ENCODE assay signal across 9 cellular contexts in genomic region chr11:577611-577894, GRCh38. TPM values are rescaled to one million over a fixed set of nuclear protein-coding genes. Genes with fewer than 3 reads are reported as not detected.
DNase-seq lines count a peak whose midpoint lies in the region; ATAC-seq, FAIRE-seq and TF ChIP-seq lines count a peak whose summit lies in the region.
"Had no signal": no experiment of that assay in that cellular context is flagged by ENCODE, and none has a peak within 500 bp of the region (broad histone marks: within the 10 kb centered on the region; RNA-seq: fewer than 3 reads in every experiment).

No MANE protein-coding gene starts in this region.

- peak overlapping the region; percentile 97 for H3K4me2 ChIP-seq in keratinocyte (ENCODE audit: control insufficient read depth, extremely low read depth, insufficient read depth, low read depth, low read length)

- no peak for TF ChIP-seq CTCF in keratinocyte (optimal IDR thresholded peaks at IDR 0.05 in 1 of 3, IDR thresholded peaks at IDR 0.05 in 1 of 3, conservative IDR thresholded peaks at IDR 0.05 in 1 of 3; ENCODE audit: extremely low read depth in 1 of 3, insufficient read depth in 2 of 3, low read length in 3 of 3)
- no peak for TF ChIP-seq CTCF in lower leg skin (IDR thresholded peaks at IDR 0.05)

- peak overlapping the region; percentile 83 for H3K27ac ChIP-seq in keratinocyte (ENCODE audit: control insufficient read depth, insufficient read depth, low read length)
- peak overlapping the region; percentile 67 for H3K27ac ChIP-seq in subcutaneous abdominal adipose tissue (ENCODE audit: low read depth, low read length)

- H3K27ac Mint-ChIP-seq in activated CD4-positive, alpha-beta T cell treated with anti-CD3 and anti-CD28 coated beads for 36 hours = peak overlapping the region; percentile 83
- H3K27ac Mint-ChIP-seq in activated naive CD8-positive, alpha-beta T cell treated with anti-CD3 and anti-CD28 coated beads for 36 hours = peak overlapping the region; percentile 86

- H4K20me1 ChIP-seq in keratinocyte (ENCODE audit: control insufficient read depth, extremely low read depth, insufficient read depth, low read length) = peaks cover 46% of the 10 kb centered on the region

- H3K9ac ChIP-seq in keratinocyte (ENCODE audit: control insufficient read depth, extremely low read depth, insufficient read depth, low read length) = peak overlapping the region; percentile 99
- peak overlapping the region; percentile 43 to 100 (median 98) for H3K9ac ChIP-seq in subcutaneous abdominal adipose tissue (ENCODE audit: low read length in 5 of 5)

- ATAC-seq in activated CD4-positive, alpha-beta T cell treated with anti-CD3 and anti-CD28 coated beads for 36 hours = no peak

- WGBS in lower leg skin, 2 donors = 33 to 42% methylated on average over 6 of the region's 6 CpGs

- peaks cover 57% of the 10 kb centered on the region for H3K79me2 ChIP-seq in keratinocyte (ENCODE audit: control insufficient read depth, insufficient read depth, low read length)

- H3K36me3 ChIP-seq in keratinocyte (ENCODE audit: control insufficient read depth in 2 of 2, extremely low read depth in 1 of 2, insufficient read depth in 2 of 2, low read length in 2 of 2) (peaks cover 8 to 15% of the 10 kb centered on the region in 2 experiments), subcutaneous abdominal adipose tissue (ENCODE audit: control insufficient read depth in 5 of 5, insufficient read depth in 5 of 5, low read length in 5 of 5) (peaks cover 0 to 12% (median 7%) of the 10 kb centered on the region in 5 donors)

- DNase-seq in activated CD4-positive, alpha-beta T cell treated with anti-CD3 and anti-CD28 coated beads for 36 hours = peak; percentile 5
- no peak for DNase-seq in activated CD4-positive, alpha-beta T cell treated with anti-CD3 and anti-CD28 coated beads for 4 hours
- no peak for DNase-seq in activated naive CD8-positive, alpha-beta T cell treated with anti-CD3 and anti-CD28 coated beads for 36 hours
- no peak for DNase-seq in keratinocyte (ENCODE audit: low read depth, low spot score)
- no peak for DNase-seq in C1 segment of cervical spinal cord (lab: John Stamatoyannopoulos, UW)
- no peak for DNase-seq in lower leg skin (ENCODE audit: low spot score in 2 of 2)
- no peak for DNase-seq in activated CD8-positive, alpha-beta memory T cell treated with anti-CD3 and anti-CD28 coated beads, Interleukin-2, amount 50 U/mL, for 4 hours
- DNase-seq: activated CD4-positive, alpha-beta T cell treated with anti-CD3 and anti-CD28 coated beads for 1 hour had no signal

- FAIRE-seq in keratinocyte (lab: Jason Lieb, UNC) = no peak

- intact Hi-C loops in activated CD4-positive, alpha-beta T cell treated with anti-CD3 and anti-CD28 coated beads for 36 hours (cut with DNase I, micrococcal nuclease) = loop anchor here (2.0 to 10.0 kb wide), 3 partner anchors 17 to 310 kb away; partner anchors contain the start of genes CEND1 (in 1 of the 2), LMNTD2 (in 1 of the 2), RASSF7 (in 1 of the 2) and SLC25A22 (in 1 of the 2)
- intact Hi-C loops in lower leg skin (cut with DNase I; ENCODE audit: low total_unique reads) = no loop called here

- peaks cover 18% of the 10 kb centered on the region for H3K36me3 Mint-ChIP-seq in activated CD4-positive, alpha-beta T cell treated with anti-CD3 and anti-CD28 coated beads for 36 hours (ENCODE audit: low read depth)
- peaks cover 24% of the 10 kb centered on the region for H3K36me3 Mint-ChIP-seq in activated naive CD8-positive, alpha-beta T cell treated with anti-CD3 and anti-CD28 coated beads for 36 hours

- no peak overlapping the region for H2AFZ ChIP-seq in keratinocyte (ENCODE audit: control insufficient read depth, low read length)

- H3K9me3 ChIP-seq in keratinocyte (ENCODE audit: control insufficient read depth, low read depth, low read length) (no peaks in the 10 kb centered on the region), subcutaneous abdominal adipose tissue (ENCODE audit: control insufficient read depth in 5 of 5, low read length in 5 of 5) (no peaks in the 10 kb centered on the region)

- dilution Hi-C loops in keratinocyte (cut with MboI; ENCODE audit: extremely low pct_ligation_motif_present, low sequenced_read_pairs) = no loop called here

- peaks cover 50% of the 10 kb centered on the region for H3K4me1 Mint-ChIP-seq in activated CD4-positive, alpha-beta T cell treated with anti-CD3 and anti-CD28 coated beads for 36 hours
- peaks cover 48% of the 10 kb centered on the region for H3K4me1 Mint-ChIP-seq in activated naive CD8-positive, alpha-beta T cell treated with anti-CD3 and anti-CD28 coated beads for 36 hours

- CTCF ChIA-PET in activated CD4-positive, alpha-beta T cell treated with anti-CD3 and anti-CD28 coated beads for 36 hours (lab: Charles Lee) = interaction anchor here (0.8 kb wide), 1 partner anchor 348 kb away, joined by 3 read pairs; the partner anchor contains the start of gene AP2A2

- H3K4me1 ChIP-seq in keratinocyte (ENCODE audit: control insufficient read depth, extremely low read depth, insufficient read depth, low read length) = peaks cover 37% of the 10 kb centered on the region
- H3K4me1 ChIP-seq in subcutaneous abdominal adipose tissue (ENCODE audit: control insufficient read depth in 5 of 5, insufficient read depth in 5 of 5, low read length in 5 of 5) = peaks cover 16 to 50% (median 41%) of the 10 kb centered on the region in 5 donors

- POLR2A ChIA-PET in activated CD4-positive, alpha-beta T cell treated with anti-CD3 and anti-CD28 coated beads for 36 hours (lab: Charles Lee) = interaction anchor here (1.5 kb wide), 1 partner anchor 10 kb away, joined by 9 read pairs; no protein-coding TSS in a partner anchor

- TF ChIP-seq POLR2A in lower leg skin (IDR thresholded peaks at IDR 0.05) = no peak

- H3K9me3 Mint-ChIP-seq in activated CD4-positive, alpha-beta T cell treated with anti-CD3 and anti-CD28 coated beads for 36 hours (ENCODE audit: low read depth) = no peaks in the 10 kb centered on the region
- H3K9me3 Mint-ChIP-seq in activated naive CD8-positive, alpha-beta T cell treated with anti-CD3 and anti-CD28 coated beads for 36 hours = no peaks in the 10 kb centered on the region

- peaks cover 8% of the 10 kb centered on the region for H3K9me1 ChIP-seq in keratinocyte (ENCODE audit: control insufficient read depth, extremely low read depth, insufficient read depth, low read length)

- peaks cover 10% of the 10 kb centered on the region for H3K27me3 Mint-ChIP-seq in activated CD4-positive, alpha-beta T cell treated with anti-CD3 and anti-CD28 coated beads for 36 hours
- peaks cover 12% of the 10 kb centered on the region for H3K27me3 Mint-ChIP-seq in activated naive CD8-positive, alpha-beta T cell treated with anti-CD3 and anti-CD28 coated beads for 36 hours

- peak overlapping the region; percentile 86 for H3K4me3 Mint-ChIP-seq in activated CD4-positive, alpha-beta T cell treated with anti-CD3 and anti-CD28 coated beads for 36 hours
- H3K4me3 Mint-ChIP-seq in activated naive CD8-positive, alpha-beta T cell treated with anti-CD3 and anti-CD28 coated beads for 36 hours = peak overlapping the region; percentile 93

- H3K4me3 ChIP-seq in keratinocyte (ENCODE audit: control insufficient read depth in 2 of 3, extremely low read depth in 1 of 3, insufficient read depth in 2 of 3, low read depth in 1 of 3, low read length in 3 of 3) = peak overlapping the region; percentile 78 to 97 (median 96)
- peak overlapping the region; percentile 87 to 98 (median 94) for H3K4me3 ChIP-seq in subcutaneous abdominal adipose tissue (ENCODE audit: low read depth in 1 of 5, low read length in 5 of 5)
- no peak overlapping the region for H3K4me3 ChIP-seq in lower leg skin (ENCODE audit: low read depth, poor library complexity, severe bottlenecking)

- no peaks in the 10 kb centered on the region for H3K27me3 ChIP-seq in keratinocyte (ENCODE audit: control insufficient read depth, extremely low read depth, insufficient read depth, low read length)
- H3K27me3 ChIP-seq in subcutaneous abdominal adipose tissue (ENCODE audit: control insufficient read depth in 5 of 5, insufficient read depth in 4 of 5, low read length in 5 of 5) = peaks cover 0 to 5% (median 2%) of the 10 kb centered on the region in 5 donors

RNA-seq across cellular contexts. Expression of gene PHRF1, which starts 1.3 kb away (rescaled TPM):
- 10 to 100 TPM; 40.0 to 44.5 TPM for total RNA-seq in activated CD4-positive, alpha-beta T cell treated with anti-CD3 and anti-CD28 coated beads for 36 hours
- 10 to 100 TPM; 42.3 to 44.3 TPM for total RNA-seq in activated naive CD8-positive, alpha-beta T cell treated with anti-CD3 and anti-CD28 coated beads for 36 hours
- 10.7 to 15.2 TPM (median 13.7 TPM) in 3 replicates for polyA plus RNA-seq in keratinocyte
- polyA plus RNA-seq in keratinocyte (2011; ENCODE audit: low read depth) = 8.8 TPM
- polyA plus RNA-seq in keratinocyte (2011; cell fraction: cytosol; rRNA removed) = 5.8 and 13.6 TPM in 2 replicates
- polyA plus RNA-seq in keratinocyte (2011; cell fraction: nucleus; rRNA removed) = 27.9 and 36.6 TPM in 2 replicates
- 10.3 and 23.2 TPM in 2 replicates for polyA plus RNA-seq in keratinocyte (2012; ENCODE audit: low replicate concordance)
- polyA minus RNA-seq in keratinocyte = 10.0 to 29.1 TPM (median 12.6 TPM) in 3 replicates
- polyA minus RNA-seq in keratinocyte (2011; cell fraction: cytosol; rRNA and poly(A)+ RNA removed) = 18.0 TPM
- polyA minus RNA-seq in keratinocyte (2011; cell fraction: nucleus; rRNA and poly(A)+ RNA removed) = 32.3 and 38.0 TPM in 2 replicates
- total RNA-seq in lower leg skin = 10 to 100 TPM; 30.0 to 55.2 (median 31.5) TPM

RNA-seq across cellular contexts. Expression of gene RASSF7, which starts 16.8 kb away (rescaled TPM):
- total RNA-seq in activated CD4-positive, alpha-beta T cell treated with anti-CD3 and anti-CD28 coated beads for 36 hours = 10 to 100 TPM; 16.8 TPM
- 10 to 100 TPM in 1 of 2 experiments, 1 to 10 TPM in 1; 9.8 to 11.5 TPM for total RNA-seq in activated naive CD8-positive, alpha-beta T cell treated with anti-CD3 and anti-CD28 coated beads for 36 hours
- 23.1 to 63.6 TPM (median 24.3 TPM) in 3 replicates for polyA plus RNA-seq in keratinocyte
- polyA plus RNA-seq in keratinocyte (2011; ENCODE audit: low read depth) = 11.0 TPM
- 11.0 and 33.6 TPM in 2 replicates for polyA plus RNA-seq in keratinocyte (2011; cell fraction: cytosol; rRNA removed)
- polyA plus RNA-seq in keratinocyte (2011; cell fraction: nucleus; rRNA removed) = 91.2 and 106 TPM in 2 replicates
- 23.0 and 32.2 TPM in 2 replicates for polyA plus RNA-seq in keratinocyte (2012; ENCODE audit: low replicate concordance)
- 10.4 to 19.1 TPM (median 15.0 TPM) in 3 replicates for polyA minus RNA-seq in keratinocyte
- 56.2 TPM for polyA minus RNA-seq in keratinocyte (2011; cell fraction: cytosol; rRNA and poly(A)+ RNA removed)
- polyA minus RNA-seq in keratinocyte (2011; cell fraction: nucleus; rRNA and poly(A)+ RNA removed) = 30.8 and 35.3 TPM in 2 replicates
- total RNA-seq in lower leg skin = 100 to 1,000 TPM in 3 of 4 donors, 10 to 100 TPM in 1; 99.7 to 174 (median 139) TPM

RNA-seq across cellular contexts. Expression of gene LMNTD2, which starts 17.0 kb away (rescaled TPM):
- total RNA-seq in activated CD4-positive, alpha-beta T cell treated with anti-CD3 and anti-CD28 coated beads for 36 hours = 1 to 10 TPM; 2.7 to 4.9 TPM
- total RNA-seq in activated naive CD8-positive, alpha-beta T cell treated with anti-CD3 and anti-CD28 coated beads for 36 hours = 1 to 10 TPM; 1.2 to 1.3 TPM
- polyA plus RNA-seq in keratinocyte = 0.94 to 1.5 TPM (median 1.2 TPM) in 3 replicates
- 1.7 TPM for polyA plus RNA-seq in keratinocyte (2011; ENCODE audit: low read depth)
- polyA plus RNA-seq in keratinocyte (2011; cell fraction: cytosol; rRNA removed) = 0.13 and 0.73 TPM in 2 replicates
- polyA plus RNA-seq in keratinocyte (2011; cell fraction: nucleus; rRNA removed) = 4.6 and 7.2 TPM in 2 replicates
- polyA plus RNA-seq in keratinocyte (2012; ENCODE audit: low replicate concordance) = 0.81 and 1.4 TPM in 2 replicates
- polyA minus RNA-seq in keratinocyte = 0.13 to 0.58 TPM (median 0.49 TPM) in 3 replicates
- 1.2 TPM for polyA minus RNA-seq in keratinocyte (2011; cell fraction: cytosol; rRNA and poly(A)+ RNA removed)
- polyA minus RNA-seq in keratinocyte (2011; cell fraction: nucleus; rRNA and poly(A)+ RNA removed) = 0.31 and 1.2 TPM in 2 replicates
- 10 to 100 TPM in 2 of 4 donors, 1 to 10 TPM in 2; 7.6 to 20.4 (median 11.2) TPM for total RNA-seq in lower leg skin

RNA-seq across cellular contexts. Expression of gene IRF7, which starts 38.2 kb away (rescaled TPM):
- 10 to 100 TPM; 57.1 to 62.6 TPM for total RNA-seq in activated CD4-positive, alpha-beta T cell treated with anti-CD3 and anti-CD28 coated beads for 36 hours
- 10 to 100 TPM; 60.6 to 61.2 TPM for total RNA-seq in activated naive CD8-positive, alpha-beta T cell treated with anti-CD3 and anti-CD28 coated beads for 36 hours
- polyA plus RNA-seq in keratinocyte = 7.1 to 10.9 TPM (median 9.5 TPM) in 3 replicates
- polyA plus RNA-seq in keratinocyte (2011; ENCODE audit: low read depth) = 1.7 TPM
- 2.3 and 8.0 TPM in 2 replicates for polyA plus RNA-seq in keratinocyte (2011; cell fraction: cytosol; rRNA removed)
- 8.6 and 13.2 TPM in 2 replicates for polyA plus RNA-seq in keratinocyte (2011; cell fraction: nucleus; rRNA removed)
- 7.1 and 18.0 TPM in 2 replicates for polyA plus RNA-seq in keratinocyte (2012; ENCODE audit: low replicate concordance)
- 5.1 to 18.7 TPM (median 6.4 TPM) in 3 replicates for polyA minus RNA-seq in keratinocyte
- 19.0 TPM for polyA minus RNA-seq in keratinocyte (2011; cell fraction: cytosol; rRNA and poly(A)+ RNA removed)
- 5.8 and 11.1 TPM in 2 replicates for polyA minus RNA-seq in keratinocyte (2011; cell fraction: nucleus; rRNA and poly(A)+ RNA removed)
- total RNA-seq in lower leg skin = 10 to 100 TPM; 33.7 to 40.9 (median 36.6) TPM

RNA-seq across cellular contexts. Expression of gene LRRC56, which starts 40.2 kb away (rescaled TPM):
- under 1 TPM; 0.96 to 0.98 TPM for total RNA-seq in activated CD4-positive, alpha-beta T cell treated with anti-CD3 and anti-CD28 coated beads for 36 hours
- 1 to 10 TPM; 1.4 to 2.2 TPM for total RNA-seq in activated naive CD8-positive, alpha-beta T cell treated with anti-CD3 and anti-CD28 coated beads for 36 hours
- polyA plus RNA-seq in keratinocyte = 0.14 to 0.44 TPM (median 0.28 TPM) in 3 replicates
- polyA plus RNA-seq in keratinocyte (2011; ENCODE audit: low read depth) = not detected
- 0.09 and 0.18 TPM in 2 replicates for polyA plus RNA-seq in keratinocyte (2011; cell fraction: cytosol; rRNA removed)
- polyA plus RNA-seq in keratinocyte (2011; cell fraction: nucleus; rRNA removed) = 0.53 and 1.1 TPM in 2 replicates
- polyA plus RNA-seq in keratinocyte (2012; ENCODE audit: low replicate concordance) = 0.39 and 0.45 TPM in 2 replicates
- 0.26 to 0.38 TPM (median 0.30 TPM) in 3 replicates for polyA minus RNA-seq in keratinocyte
- not detected for polyA minus RNA-seq in keratinocyte (2011; cell fraction: cytosol; rRNA and poly(A)+ RNA removed)
- polyA minus RNA-seq in keratinocyte (2011; cell fraction: nucleus; rRNA and poly(A)+ RNA removed) = 0.23 and 0.63 TPM in 2 replicates
- total RNA-seq in lower leg skin = 1 to 10 TPM; 1.5 to 2.7 (median 1.8) TPM

Comparison
In these comparisons a context has a peak if more than half of its experiments do, and no peak if none do; other contexts are left out.
1. RNA of gene RASSF7, which starts 16.8 kb away (total RNA-seq): 99.7 to 174 TPM in lower leg skin; 16.8 TPM in activated CD4-positive, alpha-beta T cell treated with anti-CD3 and anti-CD28 coated beads for 36 hours and 9.8 to 11.5 TPM in activated naive CD8-positive, alpha-beta T cell treated with anti-CD3 and anti-CD28 coated beads for 36 hours; every median in the first group is over 4 times any median in the second.